In the genomic region with DNA sequence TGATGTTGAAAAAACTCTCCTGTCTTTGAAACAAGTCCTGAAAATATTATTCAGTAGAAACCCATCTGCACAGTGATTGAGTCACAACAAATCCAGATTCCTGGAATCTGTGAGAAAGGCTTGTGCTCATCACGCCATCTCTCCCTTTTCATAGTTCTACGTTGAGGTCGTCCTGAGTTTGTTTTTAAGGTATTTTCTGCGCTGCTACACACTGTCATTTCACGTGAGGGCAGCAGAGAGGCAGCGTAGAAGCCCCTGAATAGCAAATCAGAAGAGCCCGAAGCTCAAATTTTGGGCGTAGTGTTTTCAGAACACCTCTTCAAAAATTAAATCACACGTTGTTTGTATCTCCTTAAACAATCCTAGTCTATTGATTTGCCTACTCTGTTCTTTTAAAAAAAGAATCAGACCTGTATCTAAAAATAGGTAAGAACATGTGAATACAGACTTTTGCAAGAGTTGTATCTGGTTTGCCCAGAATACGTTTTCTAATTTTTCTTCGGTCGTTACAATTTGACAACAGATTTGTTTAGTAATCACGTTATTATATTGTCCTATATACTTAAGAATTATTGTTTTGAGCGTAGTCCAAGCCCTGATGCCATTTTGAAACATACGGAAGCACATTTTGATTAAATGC, we compare ENCODE assay signal across 8 cellular contexts.
DNase-seq lines count a peak whose midpoint lies in the region; ATAC-seq and TF ChIP-seq lines count a peak whose summit lies in the region.

No MANE protein-coding gene starts in this region.

- H3K36me3 ChIP-seq in ascending aorta (no peaks in the 10 kb centered on the region), thyroid gland (no peaks in the 10 kb centered on the region)

- no peaks in the 10 kb centered on the region for H3K4me1 ChIP-seq in ascending aorta
- H3K4me1 ChIP-seq in thyroid gland = no peaks in the 10 kb centered on the region

- no peak overlapping the region for H3K27ac ChIP-seq in ascending aorta
- H3K27ac ChIP-seq in thyroid gland = no peak overlapping the region

- H3K27me3 ChIP-seq in ascending aorta (no peaks in the 10 kb centered on the region), thyroid gland (no peaks in the 10 kb centered on the region)

- TF ChIP-seq CTCF in ascending aorta (IDR thresholded peaks at IDR 0.05) = peak in 2 of 3 experiments; percentile 26 to 45
- peak in 4 of 6 experiments; percentile 20 to 56 (median 28) for TF ChIP-seq CTCF in thyroid gland (IDR thresholded peaks at IDR 0.05)

- 31 to 32% methylated on average over 15 of the region's 15 CpGs for WGBS in thyroid gland, 2 donors

- DNase-seq in CD1c-positive myeloid dendritic cell (ENCODE audit: extremely low spot score) (peak; percentile 4), NCI-H2107 (lab: John Stamatoyannopoulos, UW) (peak; percentile 31), ascending aorta (ENCODE audit: low spot score in 2 of 2) (no peak), iPS-NIHi7 (ENCODE audit: extremely low spot score) (peak; percentile 62), thyroid gland (peak; percentile 14 to 28)

- intact Hi-C loops in ascending aorta (cut with DNase I) = no loop called here
- intact Hi-C loops in thyroid gland (cut with DNase I) = loop anchor here (10.0 kb wide), 1 partner anchor 278 kb away; no protein-coding TSS in a partner anchor

- ATAC-seq in GM18858 (IDR thresholded peaks at IDR 0.05; ENCODE audit: unreplicated experiment) (peak; percentile 43), HG03045 (IDR thresholded peaks at IDR 0.05; ENCODE audit: unreplicated experiment) (peak; percentile 54), GM19328 (IDR thresholded peaks at IDR 0.05; ENCODE audit: unreplicated experiment) (no peak)

- no peak overlapping the region for H3K4me3 ChIP-seq in ascending aorta
- no peak overlapping the region for H3K4me3 ChIP-seq in thyroid gland (replicated peaks in 1 of 3)

- H3K9me3 ChIP-seq in ascending aorta (no peaks in the 10 kb centered on the region), thyroid gland (no peaks in the 10 kb centered on the region)

- no peak for TF ChIP-seq POLR2A in thyroid gland (IDR thresholded peaks at IDR 0.05)

Comparison
In these comparisons a context has a peak if more than half of its experiments do, and no peak if none do; other contexts are left out.
1. DNase-seq: peak in CD1c-positive myeloid dendritic cell (single experiment), NCI-H2107 (single experiment), iPS-NIHi7 (single experiment) and thyroid gland (2 of 2); none in ascending aorta (0 of 2).